In the genomic region with DNA sequence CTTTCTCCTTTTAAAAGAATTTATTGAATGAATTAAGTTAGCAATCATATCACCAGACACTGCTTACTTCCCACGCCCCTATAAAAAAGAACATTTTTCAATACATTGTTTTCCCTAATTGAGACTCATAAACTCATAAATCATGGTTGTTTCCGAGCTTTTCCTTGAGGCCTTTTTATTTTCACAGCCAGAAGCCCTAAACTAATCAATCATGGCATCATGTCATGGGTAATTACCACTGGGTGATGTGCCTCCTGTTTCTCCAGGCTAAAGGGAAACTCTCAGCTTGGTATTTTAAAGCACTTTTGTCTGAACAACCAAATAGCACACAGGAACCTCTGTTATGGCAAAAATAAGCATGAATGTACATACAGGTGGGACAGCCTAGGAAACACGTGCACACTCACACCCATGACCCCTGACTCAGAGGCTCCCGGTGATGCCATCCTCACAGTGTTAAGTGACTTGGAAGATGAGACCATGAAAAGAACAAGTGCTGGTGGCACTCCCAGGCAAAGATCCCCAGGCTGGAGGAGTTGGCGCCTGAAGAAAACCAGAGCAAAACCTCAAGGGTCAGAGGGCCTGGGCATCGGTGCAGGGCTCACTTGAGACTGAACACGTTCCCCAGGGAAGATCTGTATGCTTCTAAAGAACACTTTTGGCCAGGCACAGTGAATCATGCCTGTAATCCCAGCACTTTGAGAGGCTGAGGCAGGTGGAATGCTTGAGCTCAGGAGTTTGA, we compare ENCODE assay signal across 9 cellular contexts.
A peak's percentile ranks its signal among the peaks of the same experiment; 100 is the strongest.
DNase-seq lines count a peak whose midpoint lies in the region; ATAC-seq and TF ChIP-seq lines count a peak whose summit lies in the region.
"Had no signal": no experiment of that assay in that cellular context is flagged by ENCODE, and none has a peak within 500 bp of the region (broad histone marks: within the 10 kb centered on the region; RNA-seq: fewer than 3 reads in every experiment).

No MANE protein-coding gene starts in this region.

- H3K4me3 Mint-ChIP-seq in activated CD4-positive, alpha-beta T cell treated with anti-CD3 and anti-CD28 coated beads, Interleukin-2, amount 10 ng/mL, durations not matched to agents 24 days and 14 days = no peak overlapping the region

- H3K9me3 Mint-ChIP-seq in activated CD4-positive, alpha-beta T cell treated with anti-CD3 and anti-CD28 coated beads, Interleukin-2, amount 10 ng/mL, durations not matched to agents 24 days and 14 days = no peaks in the 10 kb centered on the region

- peaks cover 6% of the 10 kb centered on the region for H3K27me3 Mint-ChIP-seq in activated CD4-positive, alpha-beta T cell treated with anti-CD3 and anti-CD28 coated beads, Interleukin-2, amount 10 ng/mL, durations not matched to agents 24 days and 14 days

- H3K27ac Mint-ChIP-seq in activated CD4-positive, alpha-beta T cell treated with anti-CD3 and anti-CD28 coated beads, Interleukin-2, amount 10 ng/mL, durations not matched to agents 24 days and 14 days = peak overlapping the region; percentile 51

- H3K4me1 Mint-ChIP-seq in activated CD4-positive, alpha-beta T cell treated with anti-CD3 and anti-CD28 coated beads, Interleukin-2, amount 10 ng/mL, durations not matched to agents 24 days and 14 days = peaks cover 16% of the 10 kb centered on the region

- TF ChIP-seq CTCF in retinal pigment epithelial cell (conservative IDR thresholded peaks at IDR 0.05; ENCODE audit: low read depth, low read length) = no peak

- intact Hi-C loops in activated CD4-positive, alpha-beta T cell treated with anti-CD3 and anti-CD28 coated beads, Interleukin-2, amount 10 ng/mL, durations not matched to agents 24 days and 14 days (cut with micrococcal nuclease) = no loop called here
- intact Hi-C loops in posterior cingulate gyrus (cut with DNase I) = no loop called here

- H3K36me3 Mint-ChIP-seq in activated CD4-positive, alpha-beta T cell treated with anti-CD3 and anti-CD28 coated beads, Interleukin-2, amount 10 ng/mL, durations not matched to agents 24 days and 14 days (ENCODE audit: low read depth) = no peaks in the 10 kb centered on the region

- ATAC-seq in esophagus mucosa (peak; percentile 70), GM21717 (IDR thresholded peaks at IDR 0.05; ENCODE audit: unreplicated experiment) (no peak), GM18867 (IDR thresholded peaks at IDR 0.05; ENCODE audit: unreplicated experiment) (no peak)
- ATAC-seq: activated CD4-positive, CD25-positive, alpha-beta regulatory T cell treated with anti-CD3 and anti-CD28 coated beads, Interleukin-2, amount 50 U/mL, for 24 hours had no signal

- H3K4me3 ChIP-seq in retinal pigment epithelial cell (ENCODE audit: low read length) = no peak overlapping the region

- no peak for DNase-seq in activated CD4-positive, alpha-beta T cell treated with anti-CD3 and anti-CD28 coated beads, Interleukin-2, amount 10 ng/mL, durations not matched to agents 24 days and 14 days
- no peak for DNase-seq in activated CD4-positive, alpha-beta T cell treated with anti-CD3 and anti-CD28 coated beads, Interleukin-2, amount 50 U/mL, for 48 hours
- peak; percentile 58 for DNase-seq in NCI-H748 treated with DMSO at 0.1 percent for 48 hours (lab: John Stamatoyannopoulos, UW)
- peak; percentile 30 for DNase-seq in retinal pigment epithelial cell (ENCODE audit: low read depth)
- no peak for DNase-seq in posterior cingulate gyrus

Comparison
In these comparisons a context has a peak if more than half of its experiments do, and no peak if none do; other contexts are left out.
1. DNase-seq: peak in NCI-H748 treated with DMSO at 0.1 percent for 48 hours (single experiment) and retinal pigment epithelial cell (single experiment); none in activated CD4-positive, alpha-beta T cell treated with anti-CD3 and anti-CD28 coated beads, Interleukin-2, amount 10 ng/mL, durations not matched to agents 24 days and 14 days (single experiment), activated CD4-positive, alpha-beta T cell treated with anti-CD3 and anti-CD28 coated beads, Interleukin-2, amount 50 U/mL, for 48 hours (0 of 2) and posterior cingulate gyrus (0 of 10).